ENCODE assay signal across 8 cellular contexts in the genomic region with DNA sequence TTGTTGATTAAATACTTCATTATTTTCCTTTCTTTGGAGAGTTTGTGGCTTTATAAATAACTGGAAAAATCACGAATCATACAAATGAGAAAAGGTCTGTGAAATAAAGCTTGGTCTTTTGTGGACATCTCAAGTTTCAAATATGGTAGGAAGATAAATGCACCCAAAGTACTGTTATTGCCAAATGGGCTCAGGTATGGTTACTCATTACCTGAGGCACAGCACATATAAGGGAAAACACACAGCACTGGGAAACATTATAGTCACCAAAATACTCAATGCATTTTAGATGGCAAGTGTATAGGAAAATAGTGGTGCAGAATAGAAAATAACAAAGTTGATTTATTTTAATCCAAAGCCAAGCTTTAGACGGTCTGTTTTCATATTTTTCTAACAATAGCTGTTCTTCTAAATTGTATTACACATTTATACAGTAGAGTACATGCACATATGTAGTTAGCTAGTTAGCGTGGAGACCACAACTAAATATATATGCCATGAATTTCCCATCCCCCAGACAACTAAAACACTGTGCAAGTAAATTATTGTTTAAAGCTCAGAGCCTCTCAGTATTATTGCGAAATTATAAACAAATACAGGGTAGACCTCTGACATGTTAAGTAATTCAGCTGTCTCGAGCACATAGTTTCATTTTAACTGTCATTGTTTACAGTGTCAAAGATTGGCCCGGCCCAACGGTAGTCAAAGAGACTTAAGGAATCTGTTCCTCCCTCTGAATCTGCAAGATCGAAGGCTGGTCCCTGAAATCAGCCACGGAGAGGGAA.
DNase-seq lines count a peak whose midpoint lies in the region; ATAC-seq lines count a peak whose summit lies in the region.

No MANE protein-coding gene starts in this region.

- H3K4me1 ChIP-seq in iPS-15b (ENCODE audit: control insufficient read depth, insufficient read depth, low read length) (no peaks in the 10 kb centered on the region), stomach smooth muscle (ENCODE audit: control insufficient read depth, insufficient read depth, low read length) (peaks cover 8% of the 10 kb centered on the region)

- H3K4me3 ChIP-seq in iPS-15b (ENCODE audit: low read depth, low read length) = peak overlapping the region; percentile 73
- H3K4me3 ChIP-seq in stomach smooth muscle (ENCODE audit: low read length in 2 of 2) = peak overlapping the region; percentile 82 to 90

- H3K9me3 ChIP-seq in iPS-15b (ENCODE audit: control insufficient read depth, insufficient read depth, low read length) (no peaks in the 10 kb centered on the region), stomach smooth muscle (ENCODE audit: control insufficient read depth in 2 of 2, low read length in 2 of 2) (no peaks in the 10 kb centered on the region)

- H3K27me3 ChIP-seq in iPS-15b (ENCODE audit: control insufficient read depth, insufficient read depth, low read length) (no peaks in the 10 kb centered on the region), stomach smooth muscle (ENCODE audit: control insufficient read depth in 1 of 2, insufficient read depth in 2 of 2, low read length in 2 of 2) (no peaks in the 10 kb centered on the region)

- H3K9ac ChIP-seq in iPS-15b (ENCODE audit: low read depth, low read length) (peak overlapping the region; percentile 55), stomach smooth muscle (ENCODE audit: low read length in 2 of 2) (peak overlapping the region; percentile 65 to 66)

- H3K27me3 Mint-ChIP-seq in activated naive CD4-positive, alpha-beta T cell treated with anti-CD3 and anti-CD28 coated beads, Interleukin-2, amount 10 ng/mL, durations not matched to agents 7 days and 5 days = no peaks in the 10 kb centered on the region

- H3K9me3 Mint-ChIP-seq in activated naive CD4-positive, alpha-beta T cell treated with anti-CD3 and anti-CD28 coated beads, Interleukin-2, amount 10 ng/mL, durations not matched to agents 7 days and 5 days = no peaks in the 10 kb centered on the region
- H3K9me3 Mint-ChIP-seq in activated naive CD4-positive, alpha-beta T cell treated with anti-CD3 and anti-CD28 coated beads, Interleukin-2, amount 50 U/mL, for 72 hours = no peaks in the 10 kb centered on the region

- peak overlapping the region; percentile 99 for H3K27ac Mint-ChIP-seq in activated naive CD4-positive, alpha-beta T cell treated with anti-CD3 and anti-CD28 coated beads, Interleukin-2, amount 10 ng/mL, durations not matched to agents 7 days and 5 days
- H3K27ac Mint-ChIP-seq in activated naive CD4-positive, alpha-beta T cell treated with anti-CD3 and anti-CD28 coated beads, Interleukin-2, amount 50 U/mL, for 72 hours = peak overlapping the region; percentile 92 to 99

- CTCF ChIA-PET in activated naive CD4-positive, alpha-beta T cell treated with anti-CD3 and anti-CD28 coated beads, Interleukin-2, amount 10 ng/mL, durations not matched to agents 7 days and 5 days (lab: Charles Lee) = interaction anchor here (1.1 to 2.6 kb wide), 9 partner anchors 9 to 536 kb away, joined by 3 to 22 read pairs (median 5); no protein-coding TSS in a partner anchor

- peaks cover 3% of the 10 kb centered on the region for H3K36me3 Mint-ChIP-seq in activated naive CD4-positive, alpha-beta T cell treated with anti-CD3 and anti-CD28 coated beads, Interleukin-2, amount 10 ng/mL, durations not matched to agents 7 days and 5 days
- no peaks in the 10 kb centered on the region for H3K36me3 Mint-ChIP-seq in activated naive CD4-positive, alpha-beta T cell treated with anti-CD3 and anti-CD28 coated beads, Interleukin-2, amount 50 U/mL, for 72 hours

- H3K4me1 Mint-ChIP-seq in activated naive CD4-positive, alpha-beta T cell treated with anti-CD3 and anti-CD28 coated beads, Interleukin-2, amount 10 ng/mL, durations not matched to agents 7 days and 5 days = peaks cover 29% of the 10 kb centered on the region

- no peaks in the 10 kb centered on the region for H3K36me3 ChIP-seq in iPS-15b (ENCODE audit: control insufficient read depth, insufficient read depth, low read length)
- H3K36me3 ChIP-seq in stomach smooth muscle (ENCODE audit: control insufficient read depth in 2 of 2, insufficient read depth in 2 of 2, low read length in 2 of 2) = peaks cover 18 to 29% of the 10 kb centered on the region in 2 donors

- peak; percentile 17 for ATAC-seq in HG03103 (IDR thresholded peaks at IDR 0.05; ENCODE audit: low read depth, unreplicated experiment)
- peak in 1 of 2 donors; percentile 42 for ATAC-seq in activated naive CD4-positive, alpha-beta T cell treated with anti-CD3 and anti-CD28 coated beads, Interleukin-2, amount 50 U/mL, for 72 hours

- H3K27ac ChIP-seq in stomach smooth muscle (ENCODE audit: low read length) = peak overlapping the region; percentile 77

- peak overlapping the region; percentile 100 for H3K4me3 Mint-ChIP-seq in activated naive CD4-positive, alpha-beta T cell treated with anti-CD3 and anti-CD28 coated beads, Interleukin-2, amount 10 ng/mL, durations not matched to agents 7 days and 5 days

- DNase-seq in activated naive CD4-positive, alpha-beta T cell treated with anti-CD3 and anti-CD28 coated beads, Interleukin-2, amount 10 ng/mL, durations not matched to agents 7 days and 5 days = no peak
- no peak for DNase-seq in activated naive CD4-positive, alpha-beta T cell treated with anti-CD3 and anti-CD28 coated beads, Interleukin-2, amount 50 U/mL, for 16 hours
- DNase-seq in activated naive CD4-positive, alpha-beta T cell treated with anti-CD3 and anti-CD28 coated beads, Interleukin-2, amount 50 U/mL, for 72 hours (ENCODE audit: low spot score in 2 of 2) = no peak
- DNase-seq in NCI-H1105 treated with DMSO at 0.1 percent for 48 hours (lab: John Stamatoyannopoulos, UW) (no peak), DMS79 treated with DMSO at 0.1 percent for 48 hours (lab: John Stamatoyannopoulos, UW) (no peak)
